ENCODE assay signal across 1 cellular context in the genomic region with DNA sequence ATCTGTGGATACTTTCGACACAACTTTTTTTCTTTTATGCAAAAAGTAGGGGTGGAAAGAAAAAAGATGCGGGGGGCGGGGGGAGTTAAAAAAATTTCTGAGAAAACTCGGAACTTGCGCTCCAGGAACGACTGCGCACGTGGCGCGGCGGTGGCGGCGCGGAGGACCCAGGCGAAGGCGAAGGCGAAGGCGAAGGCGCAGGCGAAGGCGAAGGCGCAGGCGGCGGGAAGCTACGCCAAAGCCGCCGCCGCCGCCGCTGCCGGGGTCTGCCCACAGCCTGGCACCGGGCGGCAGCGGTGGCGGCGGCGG.
TF ChIP-seq lines count a peak whose summit lies in the region.

No MANE protein-coding gene starts in this region.

TF ChIP-seq in SK-N-SH, 30 proteins besides CTCF, POLR2A, EP300 and RAD21 (continued from another document):
- TF ChIP-seq, protein P1, sequence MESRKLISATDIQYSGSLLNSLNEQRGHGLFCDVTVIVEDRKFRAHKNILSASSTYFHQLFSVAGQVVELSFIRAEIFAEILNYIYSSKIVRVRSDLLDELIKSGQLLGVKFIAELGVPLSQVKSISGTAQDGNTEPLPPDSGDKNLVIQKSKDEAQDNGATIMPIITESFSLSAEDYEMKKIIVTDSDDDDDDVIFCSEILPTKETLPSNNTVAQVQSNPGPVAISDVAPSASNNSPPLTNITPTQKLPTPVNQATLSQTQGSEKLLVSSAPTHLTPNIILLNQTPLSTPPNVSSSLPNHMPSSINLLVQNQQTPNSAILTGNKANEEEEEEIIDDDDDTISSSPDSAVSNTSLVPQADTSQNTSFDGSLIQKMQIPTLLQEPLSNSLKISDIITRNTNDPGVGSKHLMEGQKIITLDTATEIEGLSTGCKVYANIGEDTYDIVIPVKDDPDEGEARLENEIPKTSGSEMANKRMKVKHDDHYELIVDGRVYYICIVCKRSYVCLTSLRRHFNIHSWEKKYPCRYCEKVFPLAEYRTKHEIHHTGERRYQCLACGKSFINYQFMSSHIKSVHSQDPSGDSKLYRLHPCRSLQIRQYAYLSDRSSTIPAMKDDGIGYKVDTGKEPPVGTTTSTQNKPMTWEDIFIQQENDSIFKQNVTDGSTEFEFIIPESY (IDR thresholded peaks at IDR 0.05; ENCODE audit: borderline replicate concordance, low read depth), result no peak
- no peak for TF ChIP-seq CHD2 (IDR thresholded peaks at IDR 0.05; ENCODE audit: low read length, partially characterized antibody)
- no peak for TF ChIP-seq SIN3A (IDR thresholded peaks at IDR 0.05; ENCODE audit: borderline replicate concordance, low read depth, low read length)
- no peak for TF ChIP-seq EZH2phosphoT487 (IDR thresholded peaks at IDR 0.05; ENCODE audit: borderline replicate concordance, low read depth)
- TF ChIP-seq, protein P2, sequence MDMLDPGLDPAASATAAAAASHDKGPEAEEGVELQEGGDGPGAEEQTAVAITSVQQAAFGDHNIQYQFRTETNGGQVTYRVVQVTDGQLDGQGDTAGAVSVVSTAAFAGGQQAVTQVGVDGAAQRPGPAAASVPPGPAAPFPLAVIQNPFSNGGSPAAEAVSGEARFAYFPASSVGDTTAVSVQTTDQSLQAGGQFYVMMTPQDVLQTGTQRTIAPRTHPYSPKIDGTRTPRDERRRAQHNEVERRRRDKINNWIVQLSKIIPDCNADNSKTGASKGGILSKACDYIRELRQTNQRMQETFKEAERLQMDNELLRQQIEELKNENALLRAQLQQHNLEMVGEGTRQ (IDR thresholded peaks at IDR 0.05; ENCODE audit: borderline replicate concordance, low read depth, low read length), result no peak
- TF ChIP-seq SMC3 (IDR thresholded peaks at IDR 0.05; ENCODE audit: low read depth, low read length), result no peak
- TF ChIP-seq GATA2 (CRISPR knock-in tag; IDR thresholded peaks at IDR 0.05), result no peak
- TF ChIP-seq ELF1 (IDR thresholded peaks at IDR 0.05), result no peak
- TF ChIP-seq GABPA (IDR thresholded peaks at IDR 0.05; ENCODE audit: low read depth), result no peak
TF ChIP-seq in SK-N-SH: peak in this region for 0.
